Comparison of ENCODE assay signal across 22 cellular contexts in genomic region chr7:131636092-131636491, GRCh38.
DNase-seq lines count a peak whose midpoint lies in the region; ATAC-seq, FAIRE-seq and TF ChIP-seq lines count a peak whose summit lies in the region.
"Had no signal": no experiment of that assay in that cellular context is flagged by ENCODE, and none has a peak within 500 bp of the region (broad histone marks: within the 10 kb centered on the region; RNA-seq: fewer than 3 reads in every experiment).

No MANE protein-coding gene starts in this region.

- H3K36me3 Mint-ChIP-seq in mesothelial cell of epicardium: no peaks in the 10 kb centered on the region
- no peaks in the 10 kb centered on the region for H3K36me3 Mint-ChIP-seq in activated T-helper 1 cell treated with anti-CD3 and anti-CD28 coated beads, Interleukin-12 subunit alpha, Interleukin-12 subunit beta, Interleukin-2, Interleukin-4 antibody, amounts not matched to agents 30 ng/mL and 10 ng/mL and 1 ng/mL, durations not matched to agents 14 hours and 24 hours and 36 hours (ENCODE audit: low read depth)
- H3K36me3 Mint-ChIP-seq: CD14-positive monocyte had no signal

- CTCF ChIA-PET in H1 (lab: Charles Lee; ENCODE audit: partially characterized antibody): interaction anchor here (1.4 to 4.9 kb wide), 4 partner anchors 10 to 90 kb away, joined by 3 to 38 read pairs (median 16); no protein-coding TSS in a partner anchor

- no peak overlapping the region for H3K23ac ChIP-seq in H1 (ENCODE audit: insufficient read length)

- no peak for FAIRE-seq in H1 (lab: Jason Lieb, UNC)
- FAIRE-seq: A549, D721Med, GM19239 had no signal

- H3K14ac ChIP-seq in H1 (ENCODE audit: insufficient read length): no peak overlapping the region

- WGBS in H1 (ENCODE audit: extremely low coverage in 1 of 2, insufficient coverage in 1 of 2, insufficient read length in 1 of 2, insufficient replicate concordance in 2 of 2, low coverage in 1 of 2, low lambda C conversion rate in 2 of 2, missing lambda C conversion rate in 1 of 2), 2 experiments: 86% methylated on average over 13 of the region's 13 CpGs; no CpG with 5 or more reads in 1 of the 2 experiments
- WGBS in heart right ventricle, 2 donors: 51 to 68% methylated on average over 13 of the region's 13 CpGs
- 67 to 84% methylated on average over 13 of the region's 13 CpGs for WGBS in testis, 2 donors

- peaks cover 0 to 15% (median 5%) of the 10 kb centered on the region in 4 experiments; a peak in 3 of 7 replicates for H3K4me1 ChIP-seq in H1 (replicated peaks in 1 of 4; ENCODE audit: control insufficient read depth in 3 of 4, insufficient read depth in 4 of 4, low read length in 3 of 4)
- H3K4me1 ChIP-seq in heart right ventricle: peaks cover 5 to 49% (median 22%) of the 10 kb centered on the region in 9 donors
- H3K4me1 ChIP-seq in testis: peaks cover 10% of the 10 kb centered on the region
- no peaks in the 10 kb centered on the region for H3K4me1 ChIP-seq in Karpas-422 (ENCODE audit: low read length)

- H3K4me2 ChIP-seq in H1 (ENCODE audit: insufficient read depth in 1 of 2, low read depth in 2 of 2, low read length in 2 of 2): no peak overlapping the region
- no peak overlapping the region for H3K4me2 ChIP-seq in Karpas-422 (ENCODE audit: low read depth, low read length, poor library complexity, severe bottlenecking)
- H3K4me2 ChIP-seq: A549 had no signal

- H2BK5ac ChIP-seq in H1 (ENCODE audit: low read depth, low read length): no peak overlapping the region; the same call in 1 of the 2 replicates

- no peaks in the 10 kb centered on the region for H3K9me3 Mint-ChIP-seq in mesothelial cell of epicardium
- H3K9me3 Mint-ChIP-seq in activated T-helper 1 cell treated with anti-CD3 and anti-CD28 coated beads, Interleukin-12 subunit alpha, Interleukin-12 subunit beta, Interleukin-2, Interleukin-4 antibody, amounts not matched to agents 30 ng/mL and 10 ng/mL and 1 ng/mL, durations not matched to agents 14 hours and 24 hours and 36 hours: no peaks in the 10 kb centered on the region

- no peak for TF ChIP-seq EP300 in H1 (IDR thresholded peaks at IDR 0.05; ENCODE audit: borderline replicate concordance in 1 of 2, low read depth in 2 of 2, low read length in 2 of 2)

- H3K27me3 ChIP-seq in H1 (replicated peaks in 1 of 4; ENCODE audit: control insufficient read depth in 3 of 4, extremely low read depth in 1 of 4, insufficient read depth in 3 of 4, low read length in 3 of 4) (peaks cover 0 to 3% (median 0%) of the 10 kb centered on the region in 4 experiments; a peak in 1 of 7 replicates), heart right ventricle (no peaks in the 10 kb centered on the region), testis (no peaks in the 10 kb centered on the region), Karpas-422 (ENCODE audit: low read length) (no peaks in the 10 kb centered on the region)
- H3K27me3 ChIP-seq: MG63 had no signal

- no peak overlapping the region; the same call in 1 of the 2 replicates for H2BK15ac ChIP-seq in H1 (ENCODE audit: low read length)

- ATAC-seq in heart right ventricle (peak; percentile 71 to 91 (median 86)), HG02798 (IDR thresholded peaks at IDR 0.05; ENCODE audit: poor library complexity, unreplicated experiment) (no peak), HG03342 (IDR thresholded peaks at IDR 0.05; ENCODE audit: unreplicated experiment) (no peak)
- ATAC-seq: A549 had no signal

- intact Hi-C loops in heart right ventricle (cut with DNase I) (no loop called here), testis (cut with DNase I; ENCODE audit: low total_unique reads) (no loop called here)
- intact Hi-C loops in activated T-helper 1 cell treated with anti-CD3 and anti-CD28 coated beads, Interleukin-12 subunit alpha, Interleukin-12 subunit beta, Interleukin-2, Interleukin-4 antibody, amounts not matched to agents 30 ng/mL and 10 ng/mL and 1 ng/mL, durations not matched to agents 14 hours and 24 hours and 36 hours (cut with micrococcal nuclease): no loop called here

- H4K91ac ChIP-seq in H1 (replicated peaks; ENCODE audit: insufficient read length, low read length): peak overlapping the region; percentile 56

- H4K20me1 ChIP-seq in H1 (replicated peaks in 1 of 2; ENCODE audit: control insufficient read depth in 1 of 2, insufficient read depth in 2 of 2, low read length in 2 of 2) (no peaks in the 10 kb centered on the region), Karpas-422 (ENCODE audit: insufficient read depth, low read depth, low read length) (no peaks in the 10 kb centered on the region)

- peak overlapping the region; percentile 13; the same call in 1 of the 2 replicates for H3K18ac ChIP-seq in H1 (ENCODE audit: extremely low read depth, low read length)

- no peaks in the 10 kb centered on the region for H3K79me1 ChIP-seq in H1 (ENCODE audit: low read depth, low read length)

- H3K27me3 Mint-ChIP-seq in mesothelial cell of epicardium (ENCODE audit: low read depth): no peaks in the 10 kb centered on the region
- no peaks in the 10 kb centered on the region for H3K27me3 Mint-ChIP-seq in activated T-helper 1 cell treated with anti-CD3 and anti-CD28 coated beads, Interleukin-12 subunit alpha, Interleukin-12 subunit beta, Interleukin-2, Interleukin-4 antibody, amounts not matched to agents 30 ng/mL and 10 ng/mL and 1 ng/mL, durations not matched to agents 14 hours and 24 hours and 36 hours (ENCODE audit: insufficient read depth)

- H3K56ac ChIP-seq in H1 (replicated peaks; ENCODE audit: insufficient read length, low read depth, low read length): no peak overlapping the region

- H3K27ac Mint-ChIP-seq in mesothelial cell of epicardium: peak overlapping the region; percentile 76
- H3K27ac Mint-ChIP-seq in activated T-helper 1 cell treated with anti-CD3 and anti-CD28 coated beads, Interleukin-12 subunit alpha, Interleukin-12 subunit beta, Interleukin-2, Interleukin-4 antibody, amounts not matched to agents 30 ng/mL and 10 ng/mL and 1 ng/mL, durations not matched to agents 14 hours and 24 hours and 36 hours: no peak overlapping the region
- H3K27ac Mint-ChIP-seq: B cell had no signal

- H3K23me2 ChIP-seq in H1 (ENCODE audit: low read depth, low read length): no peaks in the 10 kb centered on the region

- H3K4me3 Mint-ChIP-seq in mesothelial cell of epicardium: no peak overlapping the region
- H3K4me3 Mint-ChIP-seq in activated T-helper 1 cell treated with anti-CD3 and anti-CD28 coated beads, Interleukin-12 subunit alpha, Interleukin-12 subunit beta, Interleukin-2, Interleukin-4 antibody, amounts not matched to agents 30 ng/mL and 10 ng/mL and 1 ng/mL, durations not matched to agents 14 hours and 24 hours and 36 hours: no peak overlapping the region
- H3K4me3 Mint-ChIP-seq: B cell, CD14-positive monocyte had no signal

- no peak for TF ChIP-seq POLR2A in H1 (IDR thresholded peaks at IDR 0.05; ENCODE audit: control extremely low read depth in 1 of 2, low read depth in 2 of 2, low read length in 2 of 2)
- TF ChIP-seq POLR2A in testis (IDR thresholded peaks at IDR 0.05): no peak

- H2BK12ac ChIP-seq in H1 (ENCODE audit: low read depth, low read length): peak overlapping the region; percentile 99; the same call in 1 of the 2 replicates

- peak overlapping the region; percentile 66; the same call in 1 of the 2 replicates for H2BK20ac ChIP-seq in H1 (ENCODE audit: low read length)

- peak overlapping the region; percentile 77; the same call in 1 of the 2 replicates for H2AK5ac ChIP-seq in H1 (ENCODE audit: low read depth, low read length)

- H3K9ac ChIP-seq in H1 (replicated peaks in 1 of 4; ENCODE audit: extremely low read depth in 1 of 4, low read depth in 3 of 4, low read length in 3 of 4) (no peak overlapping the region), Karpas-422 (ENCODE audit: low read length) (no peak overlapping the region)

- H3K79me2 ChIP-seq in H1 (ENCODE audit: control insufficient read depth in 1 of 2, insufficient read depth in 2 of 2, low read length in 2 of 2) (no peaks in the 10 kb centered on the region), Karpas-422 (ENCODE audit: low read length) (no peaks in the 10 kb centered on the region)

- no peaks in the 10 kb centered on the region for H3K9me3 ChIP-seq in H1 (ENCODE audit: insufficient read depth in 2 of 2, low read depth in 1 of 2, low read length in 1 of 2)
- H3K9me3 ChIP-seq in heart right ventricle: no peaks in the 10 kb centered on the region
- no peaks in the 10 kb centered on the region for H3K9me3 ChIP-seq in testis
- H3K9me3 ChIP-seq in Karpas-422 (ENCODE audit: low read length): no peaks in the 10 kb centered on the region
- H3K9me3 ChIP-seq: A549, MG63 had no signal

- POLR2A ChIA-PET in H1 (lab: Charles Lee; ENCODE audit: partially characterized antibody): interaction anchor here (0.9 to 1.5 kb wide), 4 partner anchors 8 to 98 kb away, joined by 3 read pairs; no protein-coding TSS in a partner anchor

- H4K8ac ChIP-seq in H1 (ENCODE audit: extremely low read depth, insufficient read depth, low read length): no peak overlapping the region

- H4K5ac ChIP-seq in H1 (ENCODE audit: insufficient read length, low read depth, low read length): no peak overlapping the region

- no peak overlapping the region for H2BK120ac ChIP-seq in H1 (replicated peaks; ENCODE audit: low read depth, low read length)

- TF ChIP-seq CTCF in H1 (IDR thresholded peaks at IDR 0.05; ENCODE audit: control extremely low read depth in 1 of 3, insufficient read depth in 1 of 3, low read depth in 1 of 3, low read length in 3 of 3): no peak
- TF ChIP-seq CTCF in heart right ventricle (IDR thresholded peaks at IDR 0.05): no peak
- no peak for TF ChIP-seq CTCF in mesothelial cell of epicardium (IDR thresholded peaks at IDR 0.05; ENCODE audit: unreplicated experiment)
- TF ChIP-seq CTCF in testis (IDR thresholded peaks at IDR 0.05): no peak

- H3K36me3 ChIP-seq in H1 (ENCODE audit: control insufficient read depth in 2 of 4, insufficient read depth in 4 of 4, low read length in 3 of 4) (no peaks in the 10 kb centered on the region), heart right ventricle (no peaks in the 10 kb centered on the region), testis (ENCODE audit: low read depth, missing control alignments) (no peaks in the 10 kb centered on the region), Karpas-422 (ENCODE audit: insufficient read depth, low read length) (no peaks in the 10 kb centered on the region)
- H3K36me3 ChIP-seq: MG63 had no signal

- H3K4me1 Mint-ChIP-seq in mesothelial cell of epicardium: peaks cover 53% of the 10 kb centered on the region
- H3K4me1 Mint-ChIP-seq in activated T-helper 1 cell treated with anti-CD3 and anti-CD28 coated beads, Interleukin-12 subunit alpha, Interleukin-12 subunit beta, Interleukin-2, Interleukin-4 antibody, amounts not matched to agents 30 ng/mL and 10 ng/mL and 1 ng/mL, durations not matched to agents 14 hours and 24 hours and 36 hours (ENCODE audit: low read depth): no peaks in the 10 kb centered on the region
- H3K4me1 Mint-ChIP-seq: B cell, CD14-positive monocyte had no signal

- no peak for TF ChIP-seq RAD21 in H1 (IDR thresholded peaks at IDR 0.05 in 1 of 2, conservative IDR thresholded peaks at IDR 0.05 in 1 of 2; ENCODE audit: low read depth in 2 of 2, low read length in 2 of 2)

- no peaks in the 10 kb centered on the region for H3K9me2 ChIP-seq in Karpas-422 (replicated peaks; ENCODE audit: insufficient read depth, low read length)

- DNase-seq in H1 (ENCODE audit: low read depth in 1 of 2, low spot score in 2 of 2) (no peak), heart right ventricle (peak; percentile 52 to 83), mesothelial cell of epicardium (ENCODE audit: low spot score in 2 of 2, unreplicated experiment in 2 of 2) (no peak), testis (peak; percentile 21), Karpas-422 (no peak)
- DNase-seq in activated T-helper 1 cell treated with anti-CD3 and anti-CD28 coated beads, Interleukin-12 subunit alpha, Interleukin-12 subunit beta, Interleukin-2, Interleukin-4 antibody, amounts not matched to agents 30 ng/mL and 10 ng/mL and 1 ng/mL, durations not matched to agents 14 hours and 24 hours and 36 hours (ENCODE audit: low spot score): no peak
- DNase-seq: DMS53, EL, GF-D8, MG63, NCI-H1417, NCI-H1694 treated with DMSO at 0.1 percent for 48 hours, NCI-H446 treated with DMSO at 0.1 percent for 48 hours, NCI-H526 treated with DMSO at 0.1 percent for 48 hours, SHP77 had no signal

- no peak overlapping the region for H3K27ac ChIP-seq in H1 (ENCODE audit: low read depth, low read length)
- H3K27ac ChIP-seq in heart right ventricle: peak overlapping the region in 8 of 10 donors; percentile 15 to 79 (median 57)
- no peak overlapping the region for H3K27ac ChIP-seq in testis
- H3K27ac ChIP-seq in Karpas-422 (ENCODE audit: low read length): no peak overlapping the region

- H3K4ac ChIP-seq in H1 (replicated peaks; ENCODE audit: insufficient read length, low read depth, low read length): no peak overlapping the region

- H3K4me3 ChIP-seq in H1 (ENCODE audit: extremely low read depth in 1 of 4, insufficient read depth in 2 of 4, low read depth in 3 of 4, low read length in 4 of 4): no peak overlapping the region
- no peak overlapping the region for H3K4me3 ChIP-seq in heart right ventricle
- no peak overlapping the region for H3K4me3 ChIP-seq in testis
- no peak overlapping the region for H3K4me3 ChIP-seq in Karpas-422 (ENCODE audit: low read length)
- H3K4me3 ChIP-seq: A549, MG63 had no signal

- no peak overlapping the region for H2AFZ ChIP-seq in H1 (ENCODE audit: low read length)
- no peak overlapping the region for H2AFZ ChIP-seq in Karpas-422 (ENCODE audit: low read length)

Comparison
In these comparisons a context has a peak if more than half of its experiments do, and no peak if none do; other contexts are left out.
1. DNase-seq: peak in heart right ventricle (2 of 2) and testis (single experiment); none in H1 (0 of 2), mesothelial cell of epicardium (0 of 2), activated T-helper 1 cell treated with anti-CD3 and anti-CD28 coated beads, Interleukin-12 subunit alpha, Interleukin-12 subunit beta, Interleukin-2, Interleukin-4 antibody, amounts not matched to agents 30 ng/mL and 10 ng/mL and 1 ng/mL, durations not matched to agents 14 hours and 24 hours and 36 hours (single experiment) and Karpas-422 (single experiment).
2. H3K27ac ChIP-seq: peak in heart right ventricle (8 of 10); none in H1 (single experiment), testis (0 of 2) and Karpas-422 (single experiment).
3. ATAC-seq: peak in heart right ventricle (8 of 8); none in HG02798 (single experiment) and HG03342 (single experiment).